23 cellular contexts compared by ENCODE assay signal in the genomic region with DNA sequence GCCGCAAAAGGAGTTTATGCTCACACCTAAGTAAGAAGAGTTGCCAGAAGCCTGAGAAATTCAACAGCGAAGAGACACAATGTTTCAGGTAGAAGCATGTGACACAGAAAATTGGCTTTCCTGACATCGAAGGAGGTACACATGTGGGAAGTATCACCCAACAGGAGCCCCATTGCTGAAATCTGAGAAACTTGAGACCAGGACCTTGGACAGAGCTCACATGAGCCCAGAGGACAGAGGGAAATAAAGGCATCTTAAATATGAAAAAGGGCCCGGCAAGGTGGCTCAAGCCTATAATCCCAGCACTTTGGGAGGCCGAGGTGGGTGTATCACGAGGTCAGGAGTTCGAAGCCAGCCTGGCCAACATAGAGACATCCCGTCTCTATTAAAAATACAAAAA.
DNase-seq lines count a peak whose midpoint lies in the region; ATAC-seq, FAIRE-seq and TF ChIP-seq lines count a peak whose summit lies in the region.
"Had no signal": no experiment of that assay in that cellular context is flagged by ENCODE, and none has a peak within 500 bp of the region (broad histone marks: within the 10 kb centered on the region; RNA-seq: fewer than 3 reads in every experiment).

No MANE protein-coding gene starts in this region.

- TF ChIP-seq EP300 in A549 (IDR thresholded peaks at IDR 0.05) (no peak), GM12878 (IDR thresholded peaks at IDR 0.05; ENCODE audit: borderline replicate concordance in 1 of 2, control insufficient read depth in 1 of 2, low read depth in 2 of 2, low read length in 2 of 2) (no peak)

- TF ChIP-seq RAD21 in A549 (conservative IDR thresholded peaks at IDR 0.05 in 1 of 2, IDR thresholded peaks at IDR 0.05 in 1 of 2): no peak
- no peak for TF ChIP-seq RAD21 in HCT116 (IDR thresholded peaks at IDR 0.05; ENCODE audit: low read depth)
- no peak for TF ChIP-seq RAD21 in GM12878 (IDR thresholded peaks at IDR 0.05; ENCODE audit: insufficient read depth, low read depth, low read length)

- H3K27me3 ChIP-seq in HCT116 (ENCODE audit: insufficient read depth, low read length) (no peaks in the 10 kb centered on the region), GM12878 (replicated peaks in 1 of 2; ENCODE audit: control insufficient read depth in 2 of 2, insufficient read depth in 2 of 2, low read length in 1 of 2) (no peaks in the 10 kb centered on the region)
- H3K27me3 ChIP-seq: BLaER1 treated with 17β-estradiol and CSF1 and Interleukin-3, amounts not matched to agents 10 nM and 100 nM had no signal

- BruUV-seq in HCT116 (replicated peaks; lab: Mats Ljungman, UMichigan) (no TSS peak), GM12878 (replicated peaks; lab: Mats Ljungman, UMichigan) (no TSS peak)

- ATAC-seq in A549: no peak
- ATAC-seq in HCT116: no peak
- no peak for ATAC-seq in GM12878
- no peak for ATAC-seq in GM19397 (IDR thresholded peaks at IDR 0.05; ENCODE audit: unreplicated experiment)

- TF ChIP-seq POLR2A in A549 (IDR thresholded peaks at IDR 0.05; ENCODE audit: low read length) (no peak), HCT116 (IDR thresholded peaks at IDR 0.05; ENCODE audit: borderline replicate concordance, extremely low read depth, insufficient read depth, insufficient read length) (no peak), GM12878 (IDR thresholded peaks at IDR 0.05; ENCODE audit: low read depth, low read length) (no peak)

- H3K9me3 ChIP-seq in A549: no peaks in the 10 kb centered on the region
- H3K9me3 ChIP-seq in HCT116 (ENCODE audit: control insufficient read depth in 1 of 2, insufficient read depth in 1 of 2, low read depth in 1 of 2, low read length in 2 of 2): no peaks in the 10 kb centered on the region
- H3K9me3 ChIP-seq in GM12878 (replicated peaks; ENCODE audit: control insufficient read depth, insufficient read depth, low read length): no peaks in the 10 kb centered on the region

- SMC1A ChIA-PET in GM12878 (lab: Charles Lee; ENCODE audit: uncharacterized antibody, unreplicated experiment): no interaction called here

- no peak overlapping the region for H3K27ac ChIP-seq in A549
- no peak overlapping the region for H3K27ac ChIP-seq in HCT116 (ENCODE audit: low read depth, low read length)
- H3K27ac ChIP-seq in GM12878 (ENCODE audit: control insufficient read depth, insufficient read depth): no peak overlapping the region
- H3K27ac ChIP-seq: BLaER1 treated with 17β-estradiol and CSF1 and Interleukin-3, amounts not matched to agents 10 nM and 100 nM; KMS-11; SK-N-MC had no signal

- POLR2A ChIA-PET in A549 (lab: Yijun Ruan, JAX) (no interaction called here), HCT116 (lab: Charles Lee) (no interaction called here), GM12878 (lab: Charles Lee) (no interaction called here)

- H3K9ac ChIP-seq in HCT116 (ENCODE audit: low read length) (no peak overlapping the region), GM12878 (ENCODE audit: control insufficient read depth, insufficient read depth, low read length) (no peak overlapping the region)
- H3K9ac ChIP-seq: BLaER1 treated with 17β-estradiol and CSF1 and Interleukin-3, amounts not matched to agents 10 nM and 100 nM; KMS-11 had no signal

- no peaks in the 10 kb centered on the region for H3K9me2 ChIP-seq in HCT116 (ENCODE audit: insufficient read depth)

- in situ Hi-C loops in GM12878 (cut with MboI): no loop called here

- intact Hi-C loops in HCT116 (cut with micrococcal nuclease): no loop called here
- intact Hi-C loops in GM12878 (cut with micrococcal nuclease; ENCODE audit: unreplicated experiment): no loop called here

- H2AFZ ChIP-seq in HCT116 (ENCODE audit: low read depth, low read length, poor library complexity, severe bottlenecking): no peak overlapping the region
- no peak overlapping the region for H2AFZ ChIP-seq in GM12878 (ENCODE audit: control insufficient read depth, low read depth, low read length)

- H3K79me2 ChIP-seq in HCT116 (ENCODE audit: insufficient read depth, low read length) (no peaks in the 10 kb centered on the region), GM12878 (ENCODE audit: control insufficient read depth, insufficient read depth, low read length) (no peaks in the 10 kb centered on the region)

- H3K4me1 ChIP-seq in A549: no peaks in the 10 kb centered on the region
- H3K4me1 ChIP-seq in HCT116 (ENCODE audit: control insufficient read depth in 1 of 2, insufficient read depth in 2 of 2, low read length in 2 of 2): no peaks in the 10 kb centered on the region
- no peaks in the 10 kb centered on the region for H3K4me1 ChIP-seq in GM12878 (ENCODE audit: control insufficient read depth, insufficient read depth, low read length)
- H3K4me1 ChIP-seq: BLaER1 treated with 17β-estradiol and CSF1 and Interleukin-3, amounts not matched to agents 10 nM and 100 nM had no signal

- H3K4me3 ChIP-seq in A549 (no peak overlapping the region), HCT116 (replicated peaks in 1 of 2; ENCODE audit: low read depth in 1 of 2, low read length in 2 of 2) (no peak overlapping the region), GM12878 (no peak overlapping the region)
- H3K4me3 ChIP-seq: BLaER1 treated with 17β-estradiol and CSF1 and Interleukin-3, amounts not matched to agents 10 nM and 100 nM; SK-N-MC had no signal

- TF ChIP-seq CTCF in A549 (IDR thresholded peaks at IDR 0.05): no peak
- TF ChIP-seq CTCF in HCT116 (IDR thresholded peaks at IDR 0.05 in 2 of 3, conservative IDR thresholded peaks at IDR 0.05 in 1 of 3; ENCODE audit: borderline replicate concordance in 1 of 3, insufficient read depth in 1 of 3, low read depth in 2 of 3, low read length in 2 of 3): no peak
- no peak for TF ChIP-seq CTCF in GM12878 (IDR thresholded peaks at IDR 0.05 in 2 of 3, conservative IDR thresholded peaks at IDR 0.05 in 1 of 3; ENCODE audit: control insufficient read depth in 2 of 3, extremely low read depth in 1 of 3, insufficient read depth in 1 of 3, low read depth in 3 of 3, low read length in 3 of 3)

- H3K36me3 ChIP-seq in HCT116 (ENCODE audit: control insufficient read depth in 1 of 2, insufficient read depth in 2 of 2, low read length in 2 of 2): no peaks in the 10 kb centered on the region
- no peaks in the 10 kb centered on the region for H3K36me3 ChIP-seq in GM12878 (ENCODE audit: control insufficient read depth in 2 of 2, insufficient read depth in 2 of 2, low read length in 1 of 2)
- H3K36me3 ChIP-seq: BLaER1 treated with 17β-estradiol and CSF1 and Interleukin-3, amounts not matched to agents 10 nM and 100 nM had no signal

- CTCF ChIA-PET in A549 (lab: Yijun Ruan, JAX) (no interaction called here), HCT116 (lab: Charles Lee) (no interaction called here), GM12878 (lab: Yijun Ruan, JAX) (no interaction called here)

- 21% methylated on average over 8 of the region's 8 CpGs for WGBS in A549 (ENCODE audit: missing lambda C conversion rate)
- 32% methylated on average over 8 of the region's 8 CpGs for WGBS in GM12878 (ENCODE audit: insufficient coverage, insufficient replicate concordance, low lambda C conversion rate, missing lambda C conversion rate)

- DNase-seq in A549 (ENCODE audit: low read depth in 1 of 2, low spot score in 1 of 2): no peak
- no peak for DNase-seq in HCT116 (ENCODE audit: low read depth, low spot score)
- DNase-seq in GM12878 (ENCODE audit: low read depth, low spot score): no peak
- peak; percentile 77 for DNase-seq in left kidney (ENCODE audit: low read depth, low spot score)
- DNase-seq in GDM1 (lab: John Stamatoyannopoulos, UW): no peak
- DNase-seq in activated CD8-positive, alpha-beta memory T cell treated with anti-CD3 and anti-CD28 coated beads for 24 hours: no peak
- DNase-seq: CD4-positive, alpha-beta memory T cell; COR-L47; DMS53; HFFc6; NCI-H1048; NCI-H1417; NCI-H1694; NCI-H2029 treated with DMSO at 0.1 percent for 48 hours; NCI-H748 treated with DMSO at 0.1 percent for 48 hours; SIG-M5 had no signal

- FAIRE-seq in A549 (lab: Jason Lieb, UNC) (no peak), GM12878 (lab: Jason Lieb, UNC) (no peak)
- FAIRE-seq: GM12891, HTR-8/SVneo, RCC 7860 had no signal

- RAD21 ChIA-PET in HCT116 (lab: Charles Lee; ENCODE audit: low non-redundant PET in 1 of 2, low total read pairs in 2 of 2, uncharacterized antibody in 2 of 2, unreplicated experiment in 2 of 2) (no interaction called here), GM12878 (lab: Charles Lee; ENCODE audit: unreplicated experiment) (no interaction called here)

- H3K4me2 ChIP-seq in A549 (no peak overlapping the region), HCT116 (ENCODE audit: low read length) (no peak overlapping the region), GM12878 (ENCODE audit: control insufficient read depth, insufficient read depth) (no peak overlapping the region)
- H3K4me2 ChIP-seq: BLaER1 treated with 17β-estradiol and CSF1 and Interleukin-3, amounts not matched to agents 10 nM and 100 nM; KMS-11 had no signal

- no peaks in the 10 kb centered on the region for H4K20me1 ChIP-seq in HCT116 (ENCODE audit: insufficient read depth)
- H4K20me1 ChIP-seq in GM12878 (ENCODE audit: control insufficient read depth, insufficient read depth): no peaks in the 10 kb centered on the region
- H4K20me1 ChIP-seq: BLaER1 treated with 17β-estradiol and CSF1 and Interleukin-3, amounts not matched to agents 10 nM and 100 nM had no signal

TF ChIP-seq in HCT116, 20 proteins besides CTCF, POLR2A, EP300 and RAD21 (continues in another document):
- no peak for TF ChIP-seq SIN3A (IDR thresholded peaks at IDR 0.05; ENCODE audit: low read depth)
